In the genomic region with DNA sequence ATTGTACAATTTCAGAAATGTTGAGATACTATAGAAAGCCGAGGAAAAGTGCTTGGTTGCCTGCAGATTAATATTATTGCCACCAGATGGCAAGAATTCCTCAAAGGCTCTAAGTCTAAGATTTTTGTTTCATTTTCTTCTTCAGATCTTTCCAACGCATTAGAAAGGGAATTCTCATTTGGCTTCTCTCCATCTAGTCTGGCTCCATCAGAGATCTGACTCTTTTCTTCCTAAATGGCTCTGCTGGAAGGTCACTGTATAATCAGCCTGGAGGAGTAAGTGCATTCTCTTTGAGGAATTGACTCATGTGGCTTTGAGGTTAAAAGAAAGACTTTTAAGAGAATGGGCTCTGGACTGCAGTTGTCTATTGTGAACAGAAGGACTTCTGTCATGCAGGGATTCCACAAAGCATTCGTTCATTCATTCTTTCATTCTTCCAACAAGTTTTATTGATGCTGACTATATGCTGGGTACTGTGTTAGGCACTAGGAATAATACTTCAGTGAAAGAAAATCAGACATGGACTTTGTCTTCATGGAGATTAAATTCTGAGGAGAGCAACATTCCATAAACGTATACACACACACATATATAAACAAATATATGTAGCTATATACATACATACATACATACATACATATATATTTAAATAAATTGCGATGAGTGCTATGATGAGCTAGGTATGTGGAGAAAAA, we compare ENCODE assay signal across 8 cellular contexts. TPM values are rescaled to one million over a fixed set of nuclear protein-coding genes. Genes with fewer than 3 reads are reported as not detected.
A peak's percentile ranks its signal among the peaks of the same experiment; 100 is the strongest.
DNase-seq lines count a peak whose midpoint lies in the region; ATAC-seq and TF ChIP-seq lines count a peak whose summit lies in the region.

No MANE protein-coding gene starts in this region.

- peak overlapping the region; percentile 18 for H3K4me3 Mint-ChIP-seq in activated naive CD8-positive, alpha-beta T cell
- H3K4me3 Mint-ChIP-seq in glutamatergic neuron (ENCODE audit: unreplicated experiment) = no peak overlapping the region

- H3K27me3 Mint-ChIP-seq in activated naive CD8-positive, alpha-beta T cell = peaks cover 23% of the 10 kb centered on the region
- H3K27me3 Mint-ChIP-seq in glutamatergic neuron (ENCODE audit: unreplicated experiment) = no peaks in the 10 kb centered on the region

- TF ChIP-seq CTCF in glutamatergic neuron (IDR thresholded peaks at IDR 0.05; ENCODE audit: partially characterized antibody, unreplicated experiment) = peak; percentile 14

- no peak overlapping the region for H3K27ac Mint-ChIP-seq in activated naive CD8-positive, alpha-beta T cell
- no peak overlapping the region for H3K27ac Mint-ChIP-seq in glutamatergic neuron (ENCODE audit: unreplicated experiment)

- H3K4me1 Mint-ChIP-seq in activated naive CD8-positive, alpha-beta T cell (ENCODE audit: low read depth) = peaks cover 7% of the 10 kb centered on the region
- H3K4me1 Mint-ChIP-seq in glutamatergic neuron (ENCODE audit: low read depth, unreplicated experiment) = no peaks in the 10 kb centered on the region

- DNase-seq in DMS53 (lab: John Stamatoyannopoulos, UW) (peak; percentile 42), DMS53 treated with DMSO at 0.1 percent for 48 hours (lab: John Stamatoyannopoulos, UW; ENCODE audit: unreplicated experiment) (no peak), HuH-7.5 (ENCODE audit: low spot score) (peak; percentile 22), glutamatergic neuron (no peak), sciatic nerve (ENCODE audit: low spot score) (no peak), NCI-H146 (lab: John Stamatoyannopoulos, UW) (no peak)

- peak; percentile 74 for ATAC-seq in sciatic nerve
- no peak for ATAC-seq in HG03135 (IDR thresholded peaks at IDR 0.05; ENCODE audit: unreplicated experiment)

- H3K9me3 Mint-ChIP-seq in activated naive CD8-positive, alpha-beta T cell (ENCODE audit: low read depth) = no peaks in the 10 kb centered on the region
- no peaks in the 10 kb centered on the region for H3K9me3 Mint-ChIP-seq in glutamatergic neuron (ENCODE audit: unreplicated experiment)

- intact Hi-C loops in sciatic nerve (cut with DNase I) = loop anchor here (5.0 kb wide), 1 partner anchor 95 kb away; a partner anchor contains a TSS

- no peaks in the 10 kb centered on the region for H3K36me3 Mint-ChIP-seq in activated naive CD8-positive, alpha-beta T cell
- no peaks in the 10 kb centered on the region for H3K36me3 Mint-ChIP-seq in glutamatergic neuron (ENCODE audit: unreplicated experiment)

RNA-seq across cellular contexts. Expression of a gene that starts 55.3 kb away (rescaled TPM):
- not detected for total RNA-seq in glutamatergic neuron (ENCODE audit: unreplicated experiment)
- not detected for total RNA-seq in sciatic nerve

Comparison
In these comparisons a context has a peak if more than half of its experiments do, and no peak if none do; other contexts are left out.
1. DNase-seq: peak in DMS53 (single experiment) and HuH-7.5 (single experiment); none in DMS53 treated with DMSO at 0.1 percent for 48 hours (single experiment), glutamatergic neuron (single experiment), sciatic nerve (single experiment) and NCI-H146 (single experiment).